ENCODE assay signal across 17 cellular contexts in the genomic region with DNA sequence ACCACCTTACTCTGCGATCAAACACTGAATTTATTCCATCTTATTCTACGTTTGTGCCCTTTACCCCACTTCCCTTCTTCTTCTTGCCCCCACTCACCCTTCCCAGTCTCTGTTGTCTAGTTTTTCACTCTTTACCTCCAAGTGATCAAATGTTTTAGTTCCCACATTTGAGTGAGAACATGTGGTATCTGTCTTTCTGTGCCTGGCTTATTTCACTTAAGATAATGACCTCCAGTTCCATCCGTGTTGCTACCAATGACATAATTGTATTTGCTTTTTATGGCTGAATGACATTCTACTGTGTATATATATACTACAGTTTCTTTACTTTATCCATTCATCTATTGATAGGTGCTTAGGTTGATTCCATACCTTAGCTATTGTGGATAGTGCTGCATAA.
DNase-seq lines count a peak whose midpoint lies in the region; ATAC-seq lines count a peak whose summit lies in the region.
"Had no signal": no experiment of that assay in that cellular context is flagged by ENCODE, and none has a peak within 500 bp of the region (broad histone marks: within the 10 kb centered on the region; RNA-seq: fewer than 3 reads in every experiment).

No MANE protein-coding gene starts in this region.

- WGBS in right cardiac atrium, result 57% methylated on average over 3 of the region's 3 CpGs

- intact Hi-C loops in Right ventricle myocardium superior (cut with DNase I), result no loop called here
- intact Hi-C loops in right cardiac atrium (cut with DNase I), result no loop called here

- no peak overlapping the region for H3K4me3 ChIP-seq in right cardiac atrium (ENCODE audit: low read length)
- H3K4me3 ChIP-seq: SK-N-MC had no signal

- no peaks in the 10 kb centered on the region for H3K27me3 ChIP-seq in right cardiac atrium (ENCODE audit: control insufficient read depth, insufficient read depth)
- H3K27me3 ChIP-seq: BE2C had no signal

- no peak overlapping the region for H3K27ac ChIP-seq in right cardiac atrium (ENCODE audit: low read length)
- H3K27ac ChIP-seq: SK-N-MC had no signal

- DNase-seq in Right ventricle myocardium superior (no peak), right cardiac atrium (no peak), NCI-H146 treated with DMSO at 0.1 percent for 48 hours (lab: John Stamatoyannopoulos, UW; ENCODE audit: unreplicated experiment) (peak; percentile 53), NCI-H748 treated with DMSO at 0.1 percent for 48 hours (lab: John Stamatoyannopoulos, UW) (peak; percentile 68), NCI-H1694 (lab: John Stamatoyannopoulos, UW) (no peak)
- DNase-seq in activated T-cell treated with anti-CD3 and anti-CD28 coated beads, Interleukin-2, amount 50 U/mL, for 48 hours, result no peak
- DNase-seq: BE2C, DMS79, KBM-7, MM.1S, NCI-H1092, NCI-H446, NCI-H774, PC-3, SHP77 had no signal

- ATAC-seq in Right ventricle myocardium superior (ENCODE audit: poor library complexity) (peak; percentile 19), right cardiac atrium (no peak), GM21381 (IDR thresholded peaks at IDR 0.05; ENCODE audit: unreplicated experiment) (no peak)
- ATAC-seq: PC-3 had no signal

- H3K4me1 ChIP-seq in right cardiac atrium (ENCODE audit: control insufficient read depth, insufficient read depth, low read length), result no peaks in the 10 kb centered on the region
- H3K4me1 ChIP-seq: BE2C had no signal

- H3K9me3 ChIP-seq in right cardiac atrium (ENCODE audit: control insufficient read depth, low read length), result no peaks in the 10 kb centered on the region
- H3K9me3 ChIP-seq: BE2C had no signal

Comparison
In these comparisons a context has a peak if more than half of its experiments do, and no peak if none do; other contexts are left out.
1. DNase-seq: peak in NCI-H146 treated with DMSO at 0.1 percent for 48 hours (single experiment) and NCI-H748 treated with DMSO at 0.1 percent for 48 hours (single experiment); none in Right ventricle myocardium superior (single experiment), right cardiac atrium (0 of 3), NCI-H1694 (single experiment) and activated T-cell treated with anti-CD3 and anti-CD28 coated beads, Interleukin-2, amount 50 U/mL, for 48 hours (0 of 2).